19 cellular contexts compared by ENCODE assay signal in genomic region chr1:232667094-232667780, GRCh38. TPM values are rescaled to one million over a fixed set of nuclear protein-coding genes. Genes with fewer than 3 reads are reported as not detected.
DNase-seq lines count a peak whose midpoint lies in the region; ATAC-seq and TF ChIP-seq lines count a peak whose summit lies in the region.
"Had no signal": no experiment of that assay in that cellular context is flagged by ENCODE, and none has a peak within 500 bp of the region (broad histone marks: within the 10 kb centered on the region; RNA-seq: fewer than 3 reads in every experiment).

No MANE protein-coding gene starts in this region.

- intact Hi-C loops in head of caudate nucleus (cut with DNase I): no loop called here

- H3K27me3 ChIP-seq in DOHH2 (ENCODE audit: control insufficient read depth, low read length): no peaks in the 10 kb centered on the region

- DNase-seq in NCI-H446 (lab: John Stamatoyannopoulos, UW) (peak; percentile 33 to 34), kidney tubule cell (ENCODE audit: low spot score) (no peak), head of caudate nucleus (no peak)
- no peak for DNase-seq in activated CD8-positive, alpha-beta T cell treated with anti-CD3 and anti-CD28 coated beads, Interleukin-2, amount 10 ng/mL, durations not matched to agents 7 days and 5 days
- no peak for DNase-seq in activated T-cell treated with anti-CD3 and anti-CD28 coated beads, Interleukin-2, amount 50 U/mL, for 4 hours
- DNase-seq: Caco-2; central memory CD4-positive, alpha-beta T cell; effector memory CD4-positive, alpha-beta T cell; GDM1; left cardiac atrium; NCI-H1417 treated with DMSO at 0.1 percent for 48 hours; NCI-H2227 treated with DMSO at 0.1 percent for 48 hours; stimulated activated CD4-positive, alpha-beta T cell treated with anti-CD3 and anti-CD28 coated beads, Interleukin-2, amount 100 ng/mL, for 24 hours; T-helper 2 cell had no signal

- peaks cover 12% of the 10 kb centered on the region for H3K27me3 Mint-ChIP-seq in activated CD8-positive, alpha-beta T cell treated with anti-CD3 and anti-CD28 coated beads, Interleukin-2, amount 10 ng/mL, durations not matched to agents 7 days and 5 days (ENCODE audit: low read depth)
- peaks cover 4% of the 10 kb centered on the region for H3K27me3 Mint-ChIP-seq in activated T-cell treated with anti-CD3 and anti-CD28 coated beads, Interleukin-2, amount 50 U/mL, for 4 hours (ENCODE audit: low read depth)

- peak overlapping the region; percentile 86 for H3K27ac ChIP-seq in 22Rv1
- no peak overlapping the region for H3K27ac ChIP-seq in DOHH2 (ENCODE audit: low read depth, low read length)
- H3K27ac ChIP-seq: KMS-11 had no signal

- CTCF ChIA-PET in activated CD8-positive, alpha-beta T cell treated with anti-CD3 and anti-CD28 coated beads, Interleukin-2, amount 10 ng/mL, durations not matched to agents 7 days and 5 days (lab: Charles Lee): interaction anchor here (1.4 kb wide), 1 partner anchor 33 kb away, joined by 5 read pairs; no protein-coding TSS in a partner anchor

- H3K9me3 ChIP-seq in DOHH2 (ENCODE audit: control insufficient read depth, insufficient read depth, low read length): no peaks in the 10 kb centered on the region
- H3K9me3 ChIP-seq: Caco-2 had no signal

- no peaks in the 10 kb centered on the region for H3K36me3 ChIP-seq in DOHH2 (ENCODE audit: control insufficient read depth, low read length)

- H3K79me2 ChIP-seq in DOHH2 (ENCODE audit: control insufficient read depth, low read length): no peaks in the 10 kb centered on the region

- H3K27ac Mint-ChIP-seq in activated CD8-positive, alpha-beta T cell treated with anti-CD3 and anti-CD28 coated beads, Interleukin-2, amount 10 ng/mL, durations not matched to agents 7 days and 5 days: no peak overlapping the region
- H3K27ac Mint-ChIP-seq: activated T-helper 2 cell treated with anti-CD3 and anti-CD28 coated beads, Interferon-gamma antibody, Interleukin-2, Interleukin-4, amounts not matched to agents 10 μg/mL and 5 μg/mL and 100 μg/mL, durations not matched to agents 14 hours and 24 hours and 36 hours had no signal

- POLR2A ChIA-PET in activated CD8-positive, alpha-beta T cell treated with anti-CD3 and anti-CD28 coated beads, Interleukin-2, amount 10 ng/mL, durations not matched to agents 7 days and 5 days (lab: Charles Lee): no interaction called here

- no peaks in the 10 kb centered on the region for H3K9me3 Mint-ChIP-seq in activated CD8-positive, alpha-beta T cell treated with anti-CD3 and anti-CD28 coated beads, Interleukin-2, amount 10 ng/mL, durations not matched to agents 7 days and 5 days (ENCODE audit: insufficient read depth)
- H3K9me3 Mint-ChIP-seq in activated T-cell treated with anti-CD3 and anti-CD28 coated beads, Interleukin-2, amount 50 U/mL, for 4 hours: no peaks in the 10 kb centered on the region
- H3K9me3 Mint-ChIP-seq: activated T-helper 2 cell treated with anti-CD3 and anti-CD28 coated beads, Interferon-gamma antibody, Interleukin-2, Interleukin-4, amounts not matched to agents 10 μg/mL and 5 μg/mL and 100 μg/mL, durations not matched to agents 14 hours and 24 hours and 36 hours had no signal

- peaks cover 28% of the 10 kb centered on the region for H3K4me1 ChIP-seq in DOHH2 (ENCODE audit: control insufficient read depth, low read length)
- H3K4me1 ChIP-seq: Caco-2 had no signal

- H3K4me1 Mint-ChIP-seq in activated CD8-positive, alpha-beta T cell treated with anti-CD3 and anti-CD28 coated beads, Interleukin-2, amount 10 ng/mL, durations not matched to agents 7 days and 5 days (ENCODE audit: low read depth): peaks cover 11% of the 10 kb centered on the region
- H3K4me1 Mint-ChIP-seq in activated T-cell treated with anti-CD3 and anti-CD28 coated beads, Interleukin-2, amount 50 U/mL, for 4 hours (ENCODE audit: low read depth): peaks cover 9% of the 10 kb centered on the region

- no peak overlapping the region for H3K4me3 ChIP-seq in DOHH2 (ENCODE audit: low read length)

- H3K9me2 ChIP-seq in DOHH2 (replicated peaks; ENCODE audit: control insufficient read depth, low read length): no peaks in the 10 kb centered on the region

- no peak overlapping the region for H3K4me3 Mint-ChIP-seq in activated CD8-positive, alpha-beta T cell treated with anti-CD3 and anti-CD28 coated beads, Interleukin-2, amount 10 ng/mL, durations not matched to agents 7 days and 5 days
- H3K4me3 Mint-ChIP-seq in activated T-cell treated with anti-CD3 and anti-CD28 coated beads, Interleukin-2, amount 50 U/mL, for 4 hours: no peak overlapping the region

- no peaks in the 10 kb centered on the region for H4K20me1 ChIP-seq in DOHH2 (ENCODE audit: control insufficient read depth, insufficient read depth, low read depth, low read length)

- peak; percentile 43 for ATAC-seq in esophagus mucosa
- ATAC-seq in activated CD8-positive, alpha-beta T cell treated with anti-CD3 and anti-CD28 coated beads, Interleukin-2, amount 10 ng/mL, durations not matched to agents 7 days and 5 days: no peak
- ATAC-seq in activated T-cell treated with anti-CD3 and anti-CD28 coated beads, Interleukin-2, amount 50 U/mL, for 4 hours: no peak
- ATAC-seq: left cardiac atrium had no signal

- TF ChIP-seq CTCF in 22Rv1 (IDR thresholded peaks at IDR 0.05) (no peak), DOHH2 (IDR thresholded peaks at IDR 0.05; ENCODE audit: low read depth, low read length, poor library complexity, severe bottlenecking) (no peak)

- H3K36me3 Mint-ChIP-seq in activated CD8-positive, alpha-beta T cell treated with anti-CD3 and anti-CD28 coated beads, Interleukin-2, amount 10 ng/mL, durations not matched to agents 7 days and 5 days (ENCODE audit: low read depth): no peaks in the 10 kb centered on the region
- H3K36me3 Mint-ChIP-seq in activated T-cell treated with anti-CD3 and anti-CD28 coated beads, Interleukin-2, amount 50 U/mL, for 4 hours (ENCODE audit: insufficient read depth): no peaks in the 10 kb centered on the region

- H3K4me2 ChIP-seq in DOHH2 (ENCODE audit: low read length): 0 out of 2 replicates have a peak overlapping the region, but pooled peaks have one; percentile 2
- H3K4me2 ChIP-seq: KMS-11 had no signal

- H3F3A ChIP-seq in DOHH2 (ENCODE audit: control insufficient read depth, insufficient read depth): no peaks in the 10 kb centered on the region

RNA-seq across cellular contexts. Expression of gene SIPA1L2, which starts 37.3 kb away (rescaled TPM):
- total RNA-seq in esophagus mucosa: 36.9 TPM
- total RNA-seq in activated CD8-positive, alpha-beta T cell treated with anti-CD3 and anti-CD28 coated beads, Interleukin-2, amount 10 ng/mL, durations not matched to agents 7 days and 5 days: under 1 TPM; 0.23 to 0.66 TPM
- total RNA-seq in activated T-cell treated with anti-CD3 and anti-CD28 coated beads, Interleukin-2, amount 50 U/mL, for 4 hours: 10 to 100 TPM in 1 of 3 donors, 1 to 10 TPM in 2; 5.3 to 13.8 (median 6.7) TPM

Comparison
In these comparisons a context has a peak if more than half of its experiments do, and no peak if none do; other contexts are left out.
1. DNase-seq: peak in NCI-H446 (2 of 2); none in kidney tubule cell (single experiment), activated CD8-positive, alpha-beta T cell treated with anti-CD3 and anti-CD28 coated beads, Interleukin-2, amount 10 ng/mL, durations not matched to agents 7 days and 5 days (single experiment), head of caudate nucleus (0 of 42) and activated T-cell treated with anti-CD3 and anti-CD28 coated beads, Interleukin-2, amount 50 U/mL, for 4 hours (single experiment).